1 cellular context compared by ENCODE assay signal in genomic region chr11:122105009-122105828, GRCh38.
TF ChIP-seq lines count a peak whose summit lies in the region.

No MANE protein-coding gene starts in this region.

TF ChIP-seq in IMR-90, 13 proteins besides CTCF, POLR2A, EP300 and RAD21 (continued from another document):
- no peak for TF ChIP-seq MXI1 (IDR thresholded peaks at IDR 0.05; ENCODE audit: borderline replicate concordance, low read depth, low read length)
- TF ChIP-seq MAZ (IDR thresholded peaks at IDR 0.05; ENCODE audit: borderline replicate concordance, low read depth, low read length) = no peak
- TF ChIP-seq FOS (IDR thresholded peaks at IDR 0.05; ENCODE audit: low read depth, low read length) = no peak
- TF ChIP-seq ELK1 (IDR thresholded peaks at IDR 0.05; ENCODE audit: borderline replicate concordance, low read depth, low read length) = no peak
- TF ChIP-seq SMC3 (IDR thresholded peaks at IDR 0.05; ENCODE audit: low read depth, low read length) = no peak
- TF ChIP-seq MAFK (IDR thresholded peaks at IDR 0.05; ENCODE audit: low read depth, low read length) = no peak
- no peak for TF ChIP-seq CEBPB (IDR thresholded peaks at IDR 0.05; ENCODE audit: low read depth, low read length)
- no peak for TF ChIP-seq BHLHE40 (IDR thresholded peaks at IDR 0.05; ENCODE audit: low read depth, low read length)
- TF ChIP-seq RFX5 (IDR thresholded peaks at IDR 0.05; ENCODE audit: low read depth, low read length) = no peak
- TF ChIP-seq NFE2L2 (IDR thresholded peaks at IDR 0.05; ENCODE audit: low read depth, low read length) = no peak
- no peak for TF ChIP-seq CHD1 (IDR thresholded peaks at IDR 0.05; ENCODE audit: low read depth, low read length)
